ENCODE assay signal across 8 cellular contexts in the genomic region with DNA sequence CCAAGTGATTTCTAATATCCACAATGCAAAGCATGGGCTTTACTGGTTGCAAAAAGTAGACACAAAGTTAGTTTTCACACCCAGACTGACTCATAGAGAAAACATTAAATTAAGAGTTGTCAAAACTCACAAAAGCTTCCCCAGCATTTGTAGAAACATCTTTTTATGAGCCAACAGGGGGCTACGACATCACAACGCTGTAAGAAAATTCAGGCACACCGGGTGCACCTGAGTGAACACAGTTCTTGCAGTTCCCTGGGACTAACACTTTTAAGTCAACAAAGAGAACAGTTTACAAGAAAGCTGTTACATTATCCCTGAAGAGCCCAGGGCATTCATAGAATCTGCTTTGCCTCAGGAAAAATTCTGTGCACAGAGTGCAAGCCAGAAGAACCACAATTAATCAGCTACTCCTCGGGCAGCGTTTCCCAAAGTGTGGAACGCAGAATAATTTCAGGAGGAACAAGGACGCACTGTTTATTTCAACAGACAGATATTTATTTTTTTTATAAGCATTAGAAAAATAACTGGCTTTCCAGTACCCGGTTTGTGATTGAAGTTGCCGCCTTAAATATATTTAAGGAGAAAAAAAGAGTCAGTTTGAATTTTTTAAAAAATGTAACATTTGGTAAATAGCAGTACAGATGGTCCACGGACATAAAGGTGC. TPM values are rescaled to one million over a fixed set of nuclear protein-coding genes. Genes with fewer than 3 reads are reported as not detected.
DNase-seq lines count a peak whose midpoint lies in the region; ATAC-seq, FAIRE-seq and TF ChIP-seq lines count a peak whose summit lies in the region.

No MANE protein-coding gene starts in this region.

- BruUV-seq in A673 (replicated peaks; lab: Mats Ljungman, UMichigan): no TSS peak

- peak overlapping the region; percentile 99 for H3K27ac ChIP-seq in A673 (ENCODE audit: low read depth, low read length, poor library complexity, severe bottlenecking)
- H3K27ac ChIP-seq in gastroesophageal sphincter: peak overlapping the region; percentile 85 to 99 (median 98)
- peak overlapping the region; percentile 97 to 99 (median 98) for H3K27ac ChIP-seq in sigmoid colon

- 3 to 11% methylated on average over 10 of the region's 10 CpGs for WGBS in gastroesophageal sphincter (ENCODE audit: low coverage in 1 of 2), 2 donors
- WGBS in sigmoid colon, 2 donors: 3 to 10% methylated on average over 10 of the region's 10 CpGs

- H3K4me3 ChIP-seq in A673 (ENCODE audit: low read depth, low read length, poor library complexity, severe bottlenecking) (peak overlapping the region; percentile 87), GM12875 (ENCODE audit: low read depth, low read length) (peak overlapping the region; percentile 81), gastroesophageal sphincter (peak overlapping the region; percentile 46 to 70), sigmoid colon (peak overlapping the region; percentile 68 to 85 (median 82))

- peaks cover 8% of the 10 kb centered on the region; the same call in 1 of the 2 replicates for H3K9me3 Mint-ChIP-seq in WTC11

- H3K9me3 ChIP-seq in A673 (ENCODE audit: low read depth, low read length, poor library complexity, severe bottlenecking): no peaks in the 10 kb centered on the region
- H3K9me3 ChIP-seq in gastroesophageal sphincter: no peaks in the 10 kb centered on the region
- no peaks in the 10 kb centered on the region for H3K9me3 ChIP-seq in sigmoid colon

- TF ChIP-seq EP300 in gastroesophageal sphincter (IDR thresholded peaks at IDR 0.05): no peak
- no peak for TF ChIP-seq EP300 in sigmoid colon (IDR thresholded peaks at IDR 0.05)

- H3K36me3 Mint-ChIP-seq in WTC11: no peaks in the 10 kb centered on the region

- TF ChIP-seq CTCF in A673 (conservative IDR thresholded peaks at IDR 0.05; ENCODE audit: low read depth, low read length) (no peak), GM12875 (IDR thresholded peaks at IDR 0.05; ENCODE audit: borderline replicate concordance, insufficient read depth, low read depth, low read length) (no peak), WTC11 (IDR thresholded peaks at IDR 0.05) (no peak), gastroesophageal sphincter (IDR thresholded peaks at IDR 0.05) (no peak), sigmoid colon (IDR thresholded peaks at IDR 0.05) (no peak), GM20000 (IDR thresholded peaks at IDR 0.05; ENCODE audit: extremely low read depth, missing control alignments) (no peak)

- intact Hi-C loops in A673 (cut with micrococcal nuclease; ENCODE audit: unreplicated experiment) (loop anchor here (5.0 kb wide), 1 partner anchor 66 kb away; no protein-coding TSS in a partner anchor), sigmoid colon (cut with DNase I) (loop anchor here (2.0 to 10.0 kb wide), 2 partner anchors 116 to 294 kb away; a partner anchor contains a TSS)

- no peaks in the 10 kb centered on the region for H3K27me3 ChIP-seq in A673 (replicated peaks; ENCODE audit: insufficient read depth, low read depth, low read length, poor library complexity)
- no peaks in the 10 kb centered on the region for H3K27me3 ChIP-seq in gastroesophageal sphincter
- no peaks in the 10 kb centered on the region for H3K27me3 ChIP-seq in sigmoid colon

- DNase-seq in A673 (ENCODE audit: low spot score) (peak; percentile 26), WTC11 (ENCODE audit: low spot score) (no peak), sigmoid colon (no peak), GM12892 (ENCODE audit: insufficient read length) (no peak), GM20000 (ENCODE audit: low spot score) (no peak)

- peak overlapping the region; percentile 89 for H3K4me3 Mint-ChIP-seq in WTC11

- ATAC-seq in WTC11 (no peak), gastroesophageal sphincter (no peak), GM18909 (IDR thresholded peaks at IDR 0.05; ENCODE audit: poor library complexity, unreplicated experiment) (no peak)

- H3K27me3 Mint-ChIP-seq in WTC11 (ENCODE audit: low read depth): no peaks in the 10 kb centered on the region

- H3K36me3 ChIP-seq in A673 (ENCODE audit: insufficient read depth, low read length, poor library complexity, severe bottlenecking): no peaks in the 10 kb centered on the region
- H3K36me3 ChIP-seq in gastroesophageal sphincter: no peaks in the 10 kb centered on the region
- no peaks in the 10 kb centered on the region for H3K36me3 ChIP-seq in sigmoid colon

- TF ChIP-seq POLR2A in gastroesophageal sphincter (IDR thresholded peaks at IDR 0.05) (no peak), sigmoid colon (IDR thresholded peaks at IDR 0.05) (no peak), GM12892 (IDR thresholded peaks at IDR 0.05; ENCODE audit: low read depth, low read length) (no peak)

- H3K27ac Mint-ChIP-seq in WTC11: peak overlapping the region; percentile 72; the same call in 1 of the 2 replicates

- POLR2A ChIA-PET in A673 (lab: Charles Lee; ENCODE audit: low non-redundant PET) (no interaction called here), WTC11 (lab: Charles Lee) (interaction anchor here (0.8 kb wide), 1 partner anchor 12 kb away, joined by 3 read pairs; no protein-coding TSS in a partner anchor)

- H3K4me1 ChIP-seq in A673 (ENCODE audit: insufficient read depth, low read length, poor library complexity, severe bottlenecking) (peaks cover 33% of the 10 kb centered on the region), gastroesophageal sphincter (peaks cover 12 to 62% (median 44%) of the 10 kb centered on the region in 3 donors), sigmoid colon (peaks cover 0 to 62% (median 56%) of the 10 kb centered on the region in 4 donors)

- peaks cover 40% of the 10 kb centered on the region for H3K4me1 Mint-ChIP-seq in WTC11

- FAIRE-seq in GM12892 (lab: Jason Lieb, UNC): no peak

- CTCF ChIA-PET in A673 (lab: Charles Lee): interaction anchor here (0.5 to 1.7 kb wide), 2 partner anchors 28 to 101 kb away, joined by 4 to 6 read pairs; no protein-coding TSS in a partner anchor
- CTCF ChIA-PET in WTC11 (lab: Charles Lee): interaction anchor here (1.0 to 2.5 kb wide), 13 partner anchors 8 to 180 kb away, joined by 3 to 17 read pairs (median 6); a partner anchor contains a TSS

TF ChIP-seq in WTC11, 78 proteins besides CTCF, POLR2A, EP300 and RAD21 (continues in another document):
- no peak for TF ChIP-seq ZNF423 (CRISPR knock-in tag; IDR thresholded peaks at IDR 0.05)
- TF ChIP-seq, protein P1, sequence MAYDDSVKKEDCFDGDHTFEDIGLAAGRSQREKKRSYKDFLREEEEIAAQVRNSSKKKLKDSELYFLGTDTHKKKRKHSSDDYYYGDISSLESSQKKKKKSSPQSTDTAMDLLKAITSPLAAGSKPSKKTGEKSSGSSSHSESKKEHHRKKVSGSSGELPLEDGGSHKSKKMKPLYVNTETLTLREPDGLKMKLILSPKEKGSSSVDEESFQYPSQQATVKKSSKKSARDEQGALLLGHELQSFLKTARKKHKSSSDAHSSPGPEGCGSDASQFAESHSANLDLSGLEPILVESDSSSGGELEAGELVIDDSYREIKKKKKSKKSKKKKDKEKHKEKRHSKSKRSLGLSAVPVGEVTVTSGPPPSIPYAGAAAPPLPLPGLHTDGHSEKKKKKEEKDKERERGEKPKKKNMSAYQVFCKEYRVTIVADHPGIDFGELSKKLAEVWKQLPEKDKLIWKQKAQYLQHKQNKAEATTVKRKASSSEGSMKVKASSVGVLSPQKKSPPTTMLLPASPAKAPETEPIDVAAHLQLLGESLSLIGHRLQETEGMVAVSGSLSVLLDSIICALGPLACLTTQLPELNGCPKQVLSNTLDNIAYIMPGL (CRISPR knock-in tag; IDR thresholded peaks at IDR 0.05): no peak
- TF ChIP-seq, protein P2, sequence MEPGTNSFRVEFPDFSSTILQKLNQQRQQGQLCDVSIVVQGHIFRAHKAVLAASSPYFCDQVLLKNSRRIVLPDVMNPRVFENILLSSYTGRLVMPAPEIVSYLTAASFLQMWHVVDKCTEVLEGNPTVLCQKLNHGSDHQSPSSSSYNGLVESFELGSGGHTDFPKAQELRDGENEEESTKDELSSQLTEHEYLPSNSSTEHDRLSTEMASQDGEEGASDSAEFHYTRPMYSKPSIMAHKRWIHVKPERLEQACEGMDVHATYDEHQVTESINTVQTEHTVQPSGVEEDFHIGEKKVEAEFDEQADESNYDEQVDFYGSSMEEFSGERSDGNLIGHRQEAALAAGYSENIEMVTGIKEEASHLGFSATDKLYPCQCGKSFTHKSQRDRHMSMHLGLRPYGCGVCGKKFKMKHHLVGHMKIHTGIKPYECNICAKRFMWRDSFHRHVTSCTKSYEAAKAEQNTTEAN (CRISPR knock-in tag; IDR thresholded peaks at IDR 0.05): no peak
- TF ChIP-seq, protein P3, sequence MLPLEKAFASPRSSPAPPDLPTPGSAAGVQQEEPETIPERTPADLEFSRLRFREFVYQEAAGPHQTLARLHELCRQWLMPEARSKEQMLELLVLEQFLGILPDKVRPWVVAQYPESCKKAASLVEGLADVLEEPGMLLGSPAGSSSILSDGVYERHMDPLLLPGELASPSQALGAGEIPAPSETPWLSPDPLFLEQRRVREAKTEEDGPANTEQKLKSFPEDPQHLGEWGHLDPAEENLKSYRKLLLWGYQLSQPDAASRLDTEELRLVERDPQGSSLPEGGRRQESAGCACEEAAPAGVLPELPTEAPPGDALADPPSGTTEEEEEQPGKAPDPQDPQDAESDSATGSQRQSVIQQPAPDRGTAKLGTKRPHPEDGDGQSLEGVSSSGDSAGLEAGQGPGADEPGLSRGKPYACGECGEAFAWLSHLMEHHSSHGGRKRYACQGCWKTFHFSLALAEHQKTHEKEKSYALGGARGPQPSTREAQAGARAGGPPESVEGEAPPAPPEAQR (CRISPR knock-in tag; IDR thresholded peaks at IDR 0.05): no peak

RNA-seq across cellular contexts. Expression of a gene that starts 1.2 kb away (rescaled TPM):
- total RNA-seq in A673 (2021) (44.1 and 55.4 TPM in 2 replicates), WTC11 (2021) (16.5 to 20.5 TPM (median 16.5 TPM) in 3 replicates), gastroesophageal sphincter (10 to 100 TPM; 26.3 to 39.8 (median 30.8) TPM), sigmoid colon (10 to 100 TPM; 22.4 to 39.2 (median 29.5) TPM)
- polyA plus RNA-seq in sigmoid colon: 10 to 100 TPM; 10.6 to 19.5 (median 11.4) TPM
- 14.5 TPM for polyA plus RNA-seq in GM12892 (2012; ENCODE audit: missing spikeins)

RNA-seq across cellular contexts. Expression of a gene that starts 29.6 kb away (rescaled TPM):
- total RNA-seq in A673 (2021): 16.3 and 18.7 TPM in 2 replicates
- total RNA-seq in WTC11 (2021): 12.9 to 15.3 TPM (median 14.8 TPM) in 3 replicates
- total RNA-seq in gastroesophageal sphincter: 10 to 100 TPM; 13.7 to 16.6 (median 13.9) TPM
- 10 to 100 TPM in 2 of 4 donors, 1 to 10 TPM in 2; 5.0 to 15.6 (median 11.1) TPM for total RNA-seq in sigmoid colon
- 10 to 100 TPM in 1 of 3 donors, 1 to 10 TPM in 2; 3.6 to 25.2 (median 7.9) TPM for polyA plus RNA-seq in sigmoid colon
- 159 TPM for polyA plus RNA-seq in GM12892 (2012; ENCODE audit: missing spikeins)

RNA-seq across cellular contexts. Expression of a gene that starts 59.5 kb away (rescaled TPM):
- total RNA-seq in A673 (2021) (20.0 and 20.9 TPM in 2 replicates), WTC11 (2021) (6.6 to 8.5 TPM (median 7.2 TPM) in 3 replicates), gastroesophageal sphincter (not detected), sigmoid colon (under 1 TPM in 1 of 4 donors, not detected in 3; 0.14 TPM)
- 1 to 10 TPM in 1 of 3 donors, not detected in 2; 1.4 TPM for polyA plus RNA-seq in sigmoid colon
- 2.3 TPM for polyA plus RNA-seq in GM12892 (2012; ENCODE audit: missing spikeins)
